1 cellular context compared by ENCODE assay signal in genomic region chr19:49869484-49870308, GRCh38.
TF ChIP-seq lines count a peak whose summit lies in the region.

No MANE protein-coding gene starts in this region.

TF ChIP-seq in WTC11, 78 proteins besides CTCF, POLR2A, EP300 and RAD21 (continued from another document and continues in another):
- TF ChIP-seq, protein P1, sequence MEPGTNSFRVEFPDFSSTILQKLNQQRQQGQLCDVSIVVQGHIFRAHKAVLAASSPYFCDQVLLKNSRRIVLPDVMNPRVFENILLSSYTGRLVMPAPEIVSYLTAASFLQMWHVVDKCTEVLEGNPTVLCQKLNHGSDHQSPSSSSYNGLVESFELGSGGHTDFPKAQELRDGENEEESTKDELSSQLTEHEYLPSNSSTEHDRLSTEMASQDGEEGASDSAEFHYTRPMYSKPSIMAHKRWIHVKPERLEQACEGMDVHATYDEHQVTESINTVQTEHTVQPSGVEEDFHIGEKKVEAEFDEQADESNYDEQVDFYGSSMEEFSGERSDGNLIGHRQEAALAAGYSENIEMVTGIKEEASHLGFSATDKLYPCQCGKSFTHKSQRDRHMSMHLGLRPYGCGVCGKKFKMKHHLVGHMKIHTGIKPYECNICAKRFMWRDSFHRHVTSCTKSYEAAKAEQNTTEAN (CRISPR knock-in tag; IDR thresholded peaks at IDR 0.05): no peak
- TF ChIP-seq, protein P2, sequence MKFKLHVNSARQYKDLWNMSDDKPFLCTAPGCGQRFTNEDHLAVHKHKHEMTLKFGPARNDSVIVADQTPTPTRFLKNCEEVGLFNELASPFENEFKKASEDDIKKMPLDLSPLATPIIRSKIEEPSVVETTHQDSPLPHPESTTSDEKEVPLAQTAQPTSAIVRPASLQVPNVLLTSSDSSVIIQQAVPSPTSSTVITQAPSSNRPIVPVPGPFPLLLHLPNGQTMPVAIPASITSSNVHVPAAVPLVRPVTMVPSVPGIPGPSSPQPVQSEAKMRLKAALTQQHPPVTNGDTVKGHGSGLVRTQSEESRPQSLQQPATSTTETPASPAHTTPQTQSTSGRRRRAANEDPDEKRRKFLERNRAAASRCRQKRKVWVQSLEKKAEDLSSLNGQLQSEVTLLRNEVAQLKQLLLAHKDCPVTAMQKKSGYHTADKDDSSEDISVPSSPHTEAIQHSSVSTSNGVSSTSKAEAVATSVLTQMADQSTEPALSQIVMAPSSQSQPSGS (CRISPR knock-in tag; IDR thresholded peaks at IDR 0.05; ENCODE audit: borderline replicate concordance, low read depth): no peak
- TF ChIP-seq SMAD4 (CRISPR knock-in tag; IDR thresholded peaks at IDR 0.05) (no peak), NR2C2 (CRISPR knock-in tag; IDR thresholded peaks at IDR 0.05) (no peak), ZNF263 (CRISPR knock-in tag; IDR thresholded peaks at IDR 0.05; ENCODE audit: low read depth) (no peak), NR1H2 (CRISPR knock-in tag; IDR thresholded peaks at IDR 0.05) (no peak), ZBTB21 (CRISPR knock-in tag; IDR thresholded peaks at IDR 0.05; ENCODE audit: borderline replicate concordance) (no peak), AR (CRISPR knock-in tag; IDR thresholded peaks at IDR 0.05) (no peak), FOXJ3 (CRISPR knock-in tag; IDR thresholded peaks at IDR 0.05; ENCODE audit: borderline replicate concordance) (no peak), TCF7 (CRISPR knock-in tag; IDR thresholded peaks at IDR 0.05; ENCODE audit: low read depth) (no peak), ZNF532 (CRISPR knock-in tag; IDR thresholded peaks at IDR 0.05; ENCODE audit: borderline replicate concordance) (no peak), ZNF512 (CRISPR knock-in tag; IDR thresholded peaks at IDR 0.05; ENCODE audit: borderline replicate concordance) (no peak), NFYB (CRISPR knock-in tag; conservative IDR thresholded peaks at IDR 0.05; ENCODE audit: low read depth) (peak; percentile 86), PRDM15 (CRISPR knock-in tag; IDR thresholded peaks at IDR 0.05) (peak; percentile 37; the same call in 1 of the 2 replicates), CREB1 (CRISPR knock-in tag; IDR thresholded peaks at IDR 0.05) (no peak), JUN (CRISPR knock-in tag; IDR thresholded peaks at IDR 0.05) (no peak), USF1 (CRISPR knock-in tag; IDR thresholded peaks at IDR 0.05) (no peak), TEAD4 (CRISPR knock-in tag; IDR thresholded peaks at IDR 0.05) (no peak), TP53 (CRISPR knock-in tag; IDR thresholded peaks at IDR 0.05) (no peak), ZNF416 (CRISPR knock-in tag; IDR thresholded peaks at IDR 0.05) (0 out of 2 replicates have a peak, but pooled peaks have one; percentile 15), ESRRA (CRISPR knock-in tag; IDR thresholded peaks at IDR 0.05; ENCODE audit: borderline replicate concordance) (no peak), GRHL2 (CRISPR knock-in tag; IDR thresholded peaks at IDR 0.05; ENCODE audit: insufficient replicate concordance, severe bottlenecking) (no peak), FOXK1 (CRISPR knock-in tag; IDR thresholded peaks at IDR 0.05) (peak; percentile 46; the same call in 1 of the 2 replicates), ZNF138 (CRISPR knock-in tag; conservative IDR thresholded peaks at IDR 0.05) (no peak), SP1 (CRISPR knock-in tag; conservative IDR thresholded peaks at IDR 0.05) (peak; percentile 75), GABPB1 (CRISPR knock-in tag; IDR thresholded peaks at IDR 0.05) (no peak), SOX15 (CRISPR knock-in tag; IDR thresholded peaks at IDR 0.05) (no peak)
- TF ChIP-seq, protein P3, sequence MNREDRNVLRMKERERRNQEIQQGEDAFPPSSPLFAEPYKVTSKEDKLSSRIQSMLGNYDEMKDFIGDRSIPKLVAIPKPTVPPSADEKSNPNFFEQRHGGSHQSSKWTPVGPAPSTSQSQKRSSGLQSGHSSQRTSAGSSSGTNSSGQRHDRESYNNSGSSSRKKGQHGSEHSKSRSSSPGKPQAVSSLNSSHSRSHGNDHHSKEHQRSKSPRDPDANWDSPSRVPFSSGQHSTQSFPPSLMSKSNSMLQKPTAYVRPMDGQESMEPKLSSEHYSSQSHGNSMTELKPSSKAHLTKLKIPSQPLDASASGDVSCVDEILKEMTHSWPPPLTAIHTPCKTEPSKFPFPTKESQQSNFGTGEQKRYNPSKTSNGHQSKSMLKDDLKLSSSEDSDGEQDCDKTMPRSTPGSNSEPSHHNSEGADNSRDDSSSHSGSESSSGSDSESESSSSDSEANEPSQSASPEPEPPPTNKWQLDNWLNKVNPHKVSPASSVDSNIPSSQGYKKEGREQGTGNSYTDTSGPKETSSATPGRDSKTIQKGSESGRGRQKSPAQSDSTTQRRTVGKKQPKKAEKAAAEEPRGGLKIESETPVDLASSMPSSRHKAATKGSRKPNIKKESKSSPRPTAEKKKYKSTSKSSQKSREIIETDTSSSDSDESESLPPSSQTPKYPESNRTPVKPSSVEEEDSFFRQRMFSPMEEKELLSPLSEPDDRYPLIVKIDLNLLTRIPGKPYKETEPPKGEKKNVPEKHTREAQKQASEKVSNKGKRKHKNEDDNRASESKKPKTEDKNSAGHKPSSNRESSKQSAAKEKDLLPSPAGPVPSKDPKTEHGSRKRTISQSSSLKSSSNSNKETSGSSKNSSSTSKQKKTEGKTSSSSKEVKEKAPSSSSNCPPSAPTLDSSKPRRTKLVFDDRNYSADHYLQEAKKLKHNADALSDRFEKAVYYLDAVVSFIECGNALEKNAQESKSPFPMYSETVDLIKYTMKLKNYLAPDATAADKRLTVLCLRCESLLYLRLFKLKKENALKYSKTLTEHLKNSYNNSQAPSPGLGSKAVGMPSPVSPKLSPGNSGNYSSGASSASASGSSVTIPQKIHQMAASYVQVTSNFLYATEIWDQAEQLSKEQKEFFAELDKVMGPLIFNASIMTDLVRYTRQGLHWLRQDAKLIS (CRISPR knock-in tag; IDR thresholded peaks at IDR 0.05; ENCODE audit: borderline replicate concordance): no peak
- TF ChIP-seq, protein P4, sequence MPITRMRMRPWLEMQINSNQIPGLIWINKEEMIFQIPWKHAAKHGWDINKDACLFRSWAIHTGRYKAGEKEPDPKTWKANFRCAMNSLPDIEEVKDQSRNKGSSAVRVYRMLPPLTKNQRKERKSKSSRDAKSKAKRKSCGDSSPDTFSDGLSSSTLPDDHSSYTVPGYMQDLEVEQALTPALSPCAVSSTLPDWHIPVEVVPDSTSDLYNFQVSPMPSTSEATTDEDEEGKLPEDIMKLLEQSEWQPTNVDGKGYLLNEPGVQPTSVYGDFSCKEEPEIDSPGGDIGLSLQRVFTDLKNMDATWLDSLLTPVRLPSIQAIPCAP (CRISPR knock-in tag; IDR thresholded peaks at IDR 0.05): 0 out of 2 replicates have a peak, but pooled peaks have one; percentile 22
- TF ChIP-seq, protein P5, sequence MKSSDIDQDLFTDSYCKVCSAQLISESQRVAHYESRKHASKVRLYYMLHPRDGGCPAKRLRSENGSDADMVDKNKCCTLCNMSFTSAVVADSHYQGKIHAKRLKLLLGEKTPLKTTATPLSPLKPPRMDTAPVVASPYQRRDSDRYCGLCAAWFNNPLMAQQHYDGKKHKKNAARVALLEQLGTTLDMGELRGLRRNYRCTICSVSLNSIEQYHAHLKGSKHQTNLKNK (CRISPR knock-in tag; IDR thresholded peaks at IDR 0.05): no peak
- TF ChIP-seq, protein P6, sequence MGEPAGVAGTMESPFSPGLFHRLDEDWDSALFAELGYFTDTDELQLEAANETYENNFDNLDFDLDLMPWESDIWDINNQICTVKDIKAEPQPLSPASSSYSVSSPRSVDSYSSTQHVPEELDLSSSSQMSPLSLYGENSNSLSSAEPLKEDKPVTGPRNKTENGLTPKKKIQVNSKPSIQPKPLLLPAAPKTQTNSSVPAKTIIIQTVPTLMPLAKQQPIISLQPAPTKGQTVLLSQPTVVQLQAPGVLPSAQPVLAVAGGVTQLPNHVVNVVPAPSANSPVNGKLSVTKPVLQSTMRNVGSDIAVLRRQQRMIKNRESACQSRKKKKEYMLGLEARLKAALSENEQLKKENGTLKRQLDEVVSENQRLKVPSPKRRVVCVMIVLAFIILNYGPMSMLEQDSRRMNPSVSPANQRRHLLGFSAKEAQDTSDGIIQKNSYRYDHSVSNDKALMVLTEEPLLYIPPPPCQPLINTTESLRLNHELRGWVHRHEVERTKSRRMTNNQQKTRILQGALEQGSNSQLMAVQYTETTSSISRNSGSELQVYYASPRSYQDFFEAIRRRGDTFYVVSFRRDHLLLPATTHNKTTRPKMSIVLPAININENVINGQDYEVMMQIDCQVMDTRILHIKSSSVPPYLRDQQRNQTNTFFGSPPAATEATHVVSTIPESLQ (CRISPR knock-in tag; IDR thresholded peaks at IDR 0.05): no peak
